ENCODE assay signal across 1 cellular context in the genomic region with DNA sequence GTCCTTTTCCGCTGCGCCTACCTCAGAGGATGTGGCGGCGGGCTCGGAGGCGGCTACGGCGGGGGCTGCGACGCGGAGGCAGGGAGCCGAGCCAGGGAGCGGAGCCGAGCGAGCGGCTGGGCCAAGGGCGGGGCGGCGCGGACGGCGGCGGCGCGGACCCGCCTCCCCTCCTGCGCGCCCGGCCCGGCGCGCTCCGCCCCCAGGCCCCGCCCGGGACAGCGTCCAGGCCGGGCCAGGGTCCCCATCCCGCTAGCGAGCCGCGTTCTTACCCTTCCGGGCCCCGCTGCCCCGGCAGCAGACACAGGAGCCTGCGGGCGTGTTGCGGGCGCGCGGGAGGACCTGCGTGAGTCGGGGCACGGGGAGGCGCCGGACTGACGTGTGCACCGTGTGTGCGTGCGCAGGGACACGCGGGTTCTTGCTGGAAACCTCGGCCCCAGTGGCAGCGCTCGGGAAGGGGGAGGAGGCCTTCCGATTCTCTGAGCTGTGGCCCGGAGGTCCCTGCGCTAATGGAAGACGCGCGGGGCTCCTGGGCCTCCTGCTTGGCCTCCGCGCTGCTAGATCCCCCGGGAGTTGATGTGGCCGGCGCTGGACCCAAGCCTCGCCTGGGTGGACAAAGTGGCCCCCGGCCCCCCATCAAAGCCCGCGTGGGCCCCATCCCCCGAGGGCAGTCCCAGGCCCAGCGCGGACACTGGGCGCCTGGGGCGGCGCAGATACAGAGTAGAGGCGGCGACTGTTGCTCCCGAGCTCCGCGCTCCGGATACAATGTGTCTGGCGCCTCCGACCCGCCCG.
TF ChIP-seq lines count a peak whose summit lies in the region.

A gene with protein sequence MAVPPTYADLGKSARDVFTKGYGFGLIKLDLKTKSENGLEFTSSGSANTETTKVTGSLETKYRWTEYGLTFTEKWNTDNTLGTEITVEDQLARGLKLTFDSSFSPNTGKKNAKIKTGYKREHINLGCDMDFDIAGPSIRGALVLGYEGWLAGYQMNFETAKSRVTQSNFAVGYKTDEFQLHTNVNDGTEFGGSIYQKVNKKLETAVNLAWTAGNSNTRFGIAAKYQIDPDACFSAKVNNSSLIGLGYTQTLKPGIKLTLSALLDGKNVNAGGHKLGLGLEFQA (minus strand): TSS at position 350 of the 789 bp plus-strand sequence. CDS start 11,963 bp downstream, outside the sequence.

TF ChIP-seq in HepG2, 621 proteins besides CTCF, POLR2A, EP300 and RAD21 (continued from another document and continues in another):
- TF ChIP-seq, protein P1, sequence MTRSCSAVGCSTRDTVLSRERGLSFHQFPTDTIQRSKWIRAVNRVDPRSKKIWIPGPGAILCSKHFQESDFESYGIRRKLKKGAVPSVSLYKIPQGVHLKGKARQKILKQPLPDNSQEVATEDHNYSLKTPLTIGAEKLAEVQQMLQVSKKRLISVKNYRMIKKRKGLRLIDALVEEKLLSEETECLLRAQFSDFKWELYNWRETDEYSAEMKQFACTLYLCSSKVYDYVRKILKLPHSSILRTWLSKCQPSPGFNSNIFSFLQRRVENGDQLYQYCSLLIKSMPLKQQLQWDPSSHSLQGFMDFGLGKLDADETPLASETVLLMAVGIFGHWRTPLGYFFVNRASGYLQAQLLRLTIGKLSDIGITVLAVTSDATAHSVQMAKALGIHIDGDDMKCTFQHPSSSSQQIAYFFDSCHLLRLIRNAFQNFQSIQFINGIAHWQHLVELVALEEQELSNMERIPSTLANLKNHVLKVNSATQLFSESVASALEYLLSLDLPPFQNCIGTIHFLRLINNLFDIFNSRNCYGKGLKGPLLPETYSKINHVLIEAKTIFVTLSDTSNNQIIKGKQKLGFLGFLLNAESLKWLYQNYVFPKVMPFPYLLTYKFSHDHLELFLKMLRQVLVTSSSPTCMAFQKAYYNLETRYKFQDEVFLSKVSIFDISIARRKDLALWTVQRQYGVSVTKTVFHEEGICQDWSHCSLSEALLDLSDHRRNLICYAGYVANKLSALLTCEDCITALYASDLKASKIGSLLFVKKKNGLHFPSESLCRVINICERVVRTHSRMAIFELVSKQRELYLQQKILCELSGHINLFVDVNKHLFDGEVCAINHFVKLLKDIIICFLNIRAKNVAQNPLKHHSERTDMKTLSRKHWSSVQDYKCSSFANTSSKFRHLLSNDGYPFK (CRISPR knock-in tag; IDR thresholded peaks at IDR 0.05; ENCODE audit: borderline replicate concordance) = no peak
- no peak for TF ChIP-seq ZNF34 (CRISPR knock-in tag; IDR thresholded peaks at IDR 0.05; ENCODE audit: borderline replicate concordance)
- TF ChIP-seq, protein P2, sequence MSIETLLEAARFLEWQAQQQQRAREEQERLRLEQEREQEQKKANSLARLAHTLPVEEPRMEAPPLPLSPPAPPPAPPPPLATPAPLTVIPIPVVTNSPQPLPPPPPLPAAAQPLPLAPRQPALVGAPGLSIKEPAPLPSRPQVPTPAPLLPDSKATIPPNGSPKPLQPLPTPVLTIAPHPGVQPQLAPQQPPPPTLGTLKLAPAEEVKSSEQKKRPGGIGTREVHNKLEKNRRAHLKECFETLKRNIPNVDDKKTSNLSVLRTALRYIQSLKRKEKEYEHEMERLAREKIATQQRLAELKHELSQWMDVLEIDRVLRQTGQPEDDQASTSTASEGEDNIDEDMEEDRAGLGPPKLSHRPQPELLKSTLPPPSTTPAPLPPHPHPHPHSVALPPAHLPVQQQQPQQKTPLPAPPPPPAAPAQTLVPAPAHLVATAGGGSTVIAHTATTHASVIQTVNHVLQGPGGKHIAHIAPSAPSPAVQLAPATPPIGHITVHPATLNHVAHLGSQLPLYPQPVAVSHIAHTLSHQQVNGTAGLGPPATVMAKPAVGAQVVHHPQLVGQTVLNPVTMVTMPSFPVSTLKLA (IDR thresholded peaks at IDR 0.05) = no peak
- peak; percentile 78 for TF ChIP-seq BORCS8-MEF2B (CRISPR knock-in tag; IDR thresholded peaks at IDR 0.05)
- peak; percentile 40; the same call in 1 of the 2 replicates for TF ChIP-seq RARA (CRISPR knock-in tag; IDR thresholded peaks at IDR 0.05)
- TF ChIP-seq SRSF1 (optimal IDR thresholded peaks at IDR 0.05; ENCODE audit: low read depth, low read length) = peak; percentile 72
- TF ChIP-seq, protein P3, sequence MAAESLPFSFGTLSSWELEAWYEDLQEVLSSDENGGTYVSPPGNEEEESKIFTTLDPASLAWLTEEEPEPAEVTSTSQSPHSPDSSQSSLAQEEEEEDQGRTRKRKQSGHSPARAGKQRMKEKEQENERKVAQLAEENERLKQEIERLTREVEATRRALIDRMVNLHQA (CRISPR knock-in tag; IDR thresholded peaks at IDR 0.05) = no peak
- TF ChIP-seq ZNF264 (CRISPR knock-in tag; IDR thresholded peaks at IDR 0.05) = 0 out of 2 replicates have a peak, but pooled peaks have one; percentile 9
- TF ChIP-seq PAWR (CRISPR knock-in tag; IDR thresholded peaks at IDR 0.05; ENCODE audit: borderline replicate concordance) = no peak
- TF ChIP-seq, protein P4, sequence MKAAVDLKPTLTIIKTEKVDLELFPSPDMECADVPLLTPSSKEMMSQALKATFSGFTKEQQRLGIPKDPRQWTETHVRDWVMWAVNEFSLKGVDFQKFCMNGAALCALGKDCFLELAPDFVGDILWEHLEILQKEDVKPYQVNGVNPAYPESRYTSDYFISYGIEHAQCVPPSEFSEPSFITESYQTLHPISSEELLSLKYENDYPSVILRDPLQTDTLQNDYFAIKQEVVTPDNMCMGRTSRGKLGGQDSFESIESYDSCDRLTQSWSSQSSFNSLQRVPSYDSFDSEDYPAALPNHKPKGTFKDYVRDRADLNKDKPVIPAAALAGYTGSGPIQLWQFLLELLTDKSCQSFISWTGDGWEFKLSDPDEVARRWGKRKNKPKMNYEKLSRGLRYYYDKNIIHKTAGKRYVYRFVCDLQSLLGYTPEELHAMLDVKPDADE (CRISPR knock-in tag; IDR thresholded peaks at IDR 0.05) = no peak
- peak; percentile 72 for TF ChIP-seq ZNF350 (CRISPR knock-in tag; IDR thresholded peaks at IDR 0.05; ENCODE audit: borderline replicate concordance, low read depth)
- 0 out of 2 replicates have a peak, but pooled peaks have one; percentile 14 for TF ChIP-seq ZNF761 (CRISPR knock-in tag; conservative IDR thresholded peaks at IDR 0.05)
- TF ChIP-seq ZNF605 (CRISPR knock-in tag; IDR thresholded peaks at IDR 0.05) = peak; percentile 55; the same call in 1 of the 2 replicates
- TF ChIP-seq ZNF878 (CRISPR knock-in tag; IDR thresholded peaks at IDR 0.05) = peak; percentile 79; the same call in 1 of the 2 replicates
- TF ChIP-seq ZNF768 (CRISPR knock-in tag; IDR thresholded peaks at IDR 0.05) = peak; percentile 76; the same call in 1 of the 2 replicates
- TF ChIP-seq SMAD3 (CRISPR knock-in tag; IDR thresholded peaks at IDR 0.05) = no peak
- no peak for TF ChIP-seq CCAR2 (optimal IDR thresholded peaks at IDR 0.05; ENCODE audit: low read depth, low read length)
- TF ChIP-seq KLF16 (CRISPR knock-in tag; IDR thresholded peaks at IDR 0.05) = peak in 1 of 2 experiments; percentile 66; a peak in 1 of 4 replicates
- TF ChIP-seq ZNF12 (CRISPR knock-in tag; IDR thresholded peaks at IDR 0.05) = peak; percentile 52; the same call in 1 of the 2 replicates
- TF ChIP-seq, protein P5, sequence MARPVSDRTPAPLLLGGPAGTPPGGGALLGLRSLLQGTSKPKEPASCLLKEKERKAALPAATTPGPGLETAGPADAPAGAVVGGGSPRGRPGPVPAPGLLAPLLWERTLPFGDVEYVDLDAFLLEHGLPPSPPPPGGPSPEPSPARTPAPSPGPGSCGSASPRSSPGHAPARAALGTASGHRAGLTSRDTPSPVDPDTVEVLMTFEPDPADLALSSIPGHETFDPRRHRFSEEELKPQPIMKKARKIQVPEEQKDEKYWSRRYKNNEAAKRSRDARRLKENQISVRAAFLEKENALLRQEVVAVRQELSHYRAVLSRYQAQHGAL (CRISPR knock-in tag; IDR thresholded peaks at IDR 0.05; ENCODE audit: not compliant biosample characterization) = no peak
- TF ChIP-seq ZNF337 (CRISPR knock-in tag; IDR thresholded peaks at IDR 0.05; ENCODE audit: borderline replicate concordance, low read depth) = no peak
- TF ChIP-seq, protein P6, sequence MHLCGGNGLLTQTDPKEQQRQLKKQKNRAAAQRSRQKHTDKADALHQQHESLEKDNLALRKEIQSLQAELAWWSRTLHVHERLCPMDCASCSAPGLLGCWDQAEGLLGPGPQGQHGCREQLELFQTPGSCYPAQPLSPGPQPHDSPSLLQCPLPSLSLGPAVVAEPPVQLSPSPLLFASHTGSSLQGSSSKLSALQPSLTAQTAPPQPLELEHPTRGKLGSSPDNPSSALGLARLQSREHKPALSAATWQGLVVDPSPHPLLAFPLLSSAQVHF (CRISPR knock-in tag; IDR thresholded peaks at IDR 0.05) = peak; percentile 62; the same call in 1 of the 2 replicates
- TF ChIP-seq, protein P7, sequence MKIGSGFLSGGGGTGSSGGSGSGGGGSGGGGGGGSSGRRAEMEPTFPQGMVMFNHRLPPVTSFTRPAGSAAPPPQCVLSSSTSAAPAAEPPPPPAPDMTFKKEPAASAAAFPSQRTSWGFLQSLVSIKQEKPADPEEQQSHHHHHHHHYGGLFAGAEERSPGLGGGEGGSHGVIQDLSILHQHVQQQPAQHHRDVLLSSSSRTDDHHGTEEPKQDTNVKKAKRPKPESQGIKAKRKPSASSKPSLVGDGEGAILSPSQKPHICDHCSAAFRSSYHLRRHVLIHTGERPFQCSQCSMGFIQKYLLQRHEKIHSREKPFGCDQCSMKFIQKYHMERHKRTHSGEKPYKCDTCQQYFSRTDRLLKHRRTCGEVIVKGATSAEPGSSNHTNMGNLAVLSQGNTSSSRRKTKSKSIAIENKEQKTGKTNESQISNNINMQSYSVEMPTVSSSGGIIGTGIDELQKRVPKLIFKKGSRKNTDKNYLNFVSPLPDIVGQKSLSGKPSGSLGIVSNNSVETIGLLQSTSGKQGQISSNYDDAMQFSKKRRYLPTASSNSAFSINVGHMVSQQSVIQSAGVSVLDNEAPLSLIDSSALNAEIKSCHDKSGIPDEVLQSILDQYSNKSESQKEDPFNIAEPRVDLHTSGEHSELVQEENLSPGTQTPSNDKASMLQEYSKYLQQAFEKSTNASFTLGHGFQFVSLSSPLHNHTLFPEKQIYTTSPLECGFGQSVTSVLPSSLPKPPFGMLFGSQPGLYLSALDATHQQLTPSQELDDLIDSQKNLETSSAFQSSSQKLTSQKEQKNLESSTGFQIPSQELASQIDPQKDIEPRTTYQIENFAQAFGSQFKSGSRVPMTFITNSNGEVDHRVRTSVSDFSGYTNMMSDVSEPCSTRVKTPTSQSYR (CRISPR knock-in tag; IDR thresholded peaks at IDR 0.05; ENCODE audit: borderline replicate concordance) = peak; percentile 51; the same call in 1 of the 2 replicates
- peak; percentile 58 for TF ChIP-seq CBX1 (IDR thresholded peaks at IDR 0.05; ENCODE audit: low read depth)
- TF ChIP-seq SMAD1 (CRISPR knock-in tag; IDR thresholded peaks at IDR 0.05; ENCODE audit: borderline replicate concordance, low read depth) = peak; percentile 34; the same call in 1 of the 2 replicates
- no peak for TF ChIP-seq ZFAT (CRISPR knock-in tag; conservative IDR thresholded peaks at IDR 0.05)
- TF ChIP-seq GPN1 (CRISPR knock-in tag; IDR thresholded peaks at IDR 0.05; ENCODE audit: borderline replicate concordance) = no peak
- TF ChIP-seq REXO4 (CRISPR knock-in tag; IDR thresholded peaks at IDR 0.05; ENCODE audit: borderline replicate concordance) = no peak
- peak; percentile 59 for TF ChIP-seq RXRB (CRISPR knock-in tag; IDR thresholded peaks at IDR 0.05; ENCODE audit: borderline replicate concordance)
- TF ChIP-seq, protein P8, sequence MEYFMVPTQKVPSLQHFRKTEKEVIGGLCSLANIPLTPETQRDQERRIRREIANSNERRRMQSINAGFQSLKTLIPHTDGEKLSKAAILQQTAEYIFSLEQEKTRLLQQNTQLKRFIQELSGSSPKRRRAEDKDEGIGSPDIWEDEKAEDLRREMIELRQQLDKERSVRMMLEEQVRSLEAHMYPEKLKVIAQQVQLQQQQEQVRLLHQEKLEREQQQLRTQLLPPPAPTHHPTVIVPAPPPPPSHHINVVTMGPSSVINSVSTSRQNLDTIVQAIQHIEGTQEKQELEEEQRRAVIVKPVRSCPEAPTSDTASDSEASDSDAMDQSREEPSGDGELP (IDR thresholded peaks at IDR 0.05; ENCODE audit: borderline replicate concordance, low read depth) = no peak
- TF ChIP-seq, protein P9, sequence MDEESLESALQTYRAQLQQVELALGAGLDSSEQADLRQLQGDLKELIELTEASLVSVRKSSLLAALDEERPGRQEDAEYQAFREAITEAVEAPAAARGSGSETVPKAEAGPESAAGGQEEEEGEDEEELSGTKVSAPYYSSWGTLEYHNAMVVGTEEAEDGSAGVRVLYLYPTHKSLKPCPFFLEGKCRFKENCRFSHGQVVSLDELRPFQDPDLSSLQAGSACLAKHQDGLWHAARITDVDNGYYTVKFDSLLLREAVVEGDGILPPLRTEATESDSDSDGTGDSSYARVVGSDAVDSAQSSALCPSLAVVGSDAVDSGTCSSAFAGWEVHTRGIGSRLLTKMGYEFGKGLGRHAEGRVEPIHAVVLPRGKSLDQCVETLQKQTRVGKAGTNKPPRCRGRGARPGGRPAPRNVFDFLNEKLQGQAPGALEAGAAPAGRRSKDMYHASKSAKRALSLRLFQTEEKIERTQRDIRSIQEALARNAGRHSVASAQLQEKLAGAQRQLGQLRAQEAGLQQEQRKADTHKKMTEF (CRISPR knock-in tag; IDR thresholded peaks at IDR 0.05) = peak; percentile 80; the same call in 1 of the 2 replicates
- TF ChIP-seq ZC3H4 (CRISPR knock-in tag; IDR thresholded peaks at IDR 0.05; ENCODE audit: borderline replicate concordance) = no peak
- TF ChIP-seq, protein P10, sequence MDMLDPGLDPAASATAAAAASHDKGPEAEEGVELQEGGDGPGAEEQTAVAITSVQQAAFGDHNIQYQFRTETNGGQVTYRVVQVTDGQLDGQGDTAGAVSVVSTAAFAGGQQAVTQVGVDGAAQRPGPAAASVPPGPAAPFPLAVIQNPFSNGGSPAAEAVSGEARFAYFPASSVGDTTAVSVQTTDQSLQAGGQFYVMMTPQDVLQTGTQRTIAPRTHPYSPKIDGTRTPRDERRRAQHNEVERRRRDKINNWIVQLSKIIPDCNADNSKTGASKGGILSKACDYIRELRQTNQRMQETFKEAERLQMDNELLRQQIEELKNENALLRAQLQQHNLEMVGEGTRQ (IDR thresholded peaks at IDR 0.05; ENCODE audit: low read depth, low read length) = no peak
- TF ChIP-seq, protein P10 (CRISPR knock-in tag; IDR thresholded peaks at IDR 0.05; ENCODE audit: borderline replicate concordance) = no peak; the same call in 1 of the 2 replicates
- no peak for TF ChIP-seq ZNF775 (CRISPR knock-in tag; IDR thresholded peaks at IDR 0.05; ENCODE audit: borderline replicate concordance)
- no peak for TF ChIP-seq HMG20B (CRISPR knock-in tag; conservative IDR thresholded peaks at IDR 0.05)
- peak; percentile 78 for TF ChIP-seq ZNF709 (CRISPR knock-in tag; IDR thresholded peaks at IDR 0.05)
- peak; percentile 75; the same call in 1 of the 2 replicates for TF ChIP-seq IRX3 (CRISPR knock-in tag; IDR thresholded peaks at IDR 0.05; ENCODE audit: borderline replicate concordance, low read depth)
